8 cellular contexts compared by ENCODE assay signal in genomic region chr18:35580748-35581534, GRCh38. TPM values are rescaled to one million over a fixed set of nuclear protein-coding genes. Genes with fewer than 3 reads are reported as not detected.
DNase-seq lines count a peak whose midpoint lies in the region; ATAC-seq and TF ChIP-seq lines count a peak whose summit lies in the region.

No MANE protein-coding gene starts in this region.

- H3K4me2 ChIP-seq in OCI-LY3 (ENCODE audit: low read length) = peak overlapping the region; percentile 79

- H3K27ac ChIP-seq in OCI-LY3 (ENCODE audit: low read length) (peak overlapping the region; percentile 62), subcutaneous abdominal adipose tissue (ENCODE audit: low read depth, low read length) (peak overlapping the region; percentile 84)

- H3K27me3 Mint-ChIP-seq in natural killer cell treated with Interleukin-12 subunit alpha and Interleukin-12 subunit beta and Interleukin-15 and Interleukin-18, amount 100 ng/mL, for 72 hours = peaks cover 3 to 8% of the 10 kb centered on the region in 2 donors

- H3K27ac Mint-ChIP-seq in natural killer cell treated with Interleukin-12 subunit alpha and Interleukin-12 subunit beta and Interleukin-15 and Interleukin-18, amount 100 ng/mL, for 72 hours = no peak overlapping the region

- peak; percentile 36 for ATAC-seq in HG03103 (IDR thresholded peaks at IDR 0.05; ENCODE audit: low read depth, unreplicated experiment)
- peak; percentile 71 to 78 for ATAC-seq in natural killer cell treated with Interleukin-12 subunit alpha and Interleukin-12 subunit beta and Interleukin-15 and Interleukin-18, amount 100 ng/mL, for 72 hours

- peak overlapping the region; percentile 92 for H3K9ac ChIP-seq in OCI-LY3 (ENCODE audit: low read length)
- peak overlapping the region in 4 of 5 donors; percentile 70 to 83 (median 76) for H3K9ac ChIP-seq in subcutaneous abdominal adipose tissue (ENCODE audit: low read length in 5 of 5)

- peak overlapping the region; percentile 60 for H3K4me3 Mint-ChIP-seq in natural killer cell treated with Interleukin-12 subunit alpha and Interleukin-12 subunit beta and Interleukin-15 and Interleukin-18, amount 100 ng/mL, for 72 hours

- peaks cover 46 to 51% of the 10 kb centered on the region in 2 donors for H3K4me1 Mint-ChIP-seq in natural killer cell treated with Interleukin-12 subunit alpha and Interleukin-12 subunit beta and Interleukin-15 and Interleukin-18, amount 100 ng/mL, for 72 hours (ENCODE audit: low read depth in 2 of 2)

- TF ChIP-seq POLR2A in GM18526 (IDR thresholded peaks at IDR 0.05; ENCODE audit: extremely low read depth, insufficient read length) = peak; percentile 22

- H3K9me3 ChIP-seq in OCI-LY3 (ENCODE audit: insufficient read depth, low read length) (peaks cover 7% of the 10 kb centered on the region; the same call in 1 of the 2 replicates), subcutaneous abdominal adipose tissue (ENCODE audit: control insufficient read depth in 5 of 5, low read length in 5 of 5) (no peaks in the 10 kb centered on the region)

- H3K9me3 Mint-ChIP-seq in natural killer cell treated with Interleukin-12 subunit alpha and Interleukin-12 subunit beta and Interleukin-15 and Interleukin-18, amount 100 ng/mL, for 72 hours = no peaks in the 10 kb centered on the region

- no peak for TF ChIP-seq CTCF in AG09309 (IDR thresholded peaks at IDR 0.05; ENCODE audit: control insufficient read depth, insufficient read depth, low read depth, low read length, missing control alignments)
- no peak for TF ChIP-seq CTCF in OCI-LY3 (IDR thresholded peaks at IDR 0.05; ENCODE audit: low read depth, low read length)

- DNase-seq in AG09309 (ENCODE audit: low read depth) = no peak
- DNase-seq in activated T-helper 1 cell treated with anti-CD3 and anti-CD28 coated beads, Interleukin-2, amount 50 U/mL, for 16 hours (ENCODE audit: low read depth in 1 of 2, low spot score in 1 of 2) = peak; percentile 17 to 30
- peak; percentile 42 for DNase-seq in fibroblast of peridontal ligament (ENCODE audit: extremely low read depth)
- peak; percentile 72 for DNase-seq in natural killer cell treated with Interleukin-12 subunit alpha and Interleukin-12 subunit beta and Interleukin-15 and Interleukin-18, amount 100 ng/mL, for 72 hours (ENCODE audit: low spot score)

- H2AFZ ChIP-seq in OCI-LY3 (ENCODE audit: low read depth, low read length) = peak overlapping the region; percentile 74; the same call in 1 of the 2 replicates

- H4K20me1 ChIP-seq in OCI-LY3 (ENCODE audit: insufficient read depth, low read length) = no peaks in the 10 kb centered on the region; the same call in 1 of the 2 replicates

- H3K4me1 ChIP-seq in OCI-LY3 (ENCODE audit: low read length) (peaks cover 33% of the 10 kb centered on the region), subcutaneous abdominal adipose tissue (ENCODE audit: control insufficient read depth in 5 of 5, insufficient read depth in 5 of 5, low read length in 5 of 5) (peaks cover 0 to 30% (median 26%) of the 10 kb centered on the region in 5 donors)

- H3K36me3 ChIP-seq in OCI-LY3 (replicated peaks; ENCODE audit: low read depth, low read length) (peaks cover 22% of the 10 kb centered on the region), subcutaneous abdominal adipose tissue (ENCODE audit: control insufficient read depth in 5 of 5, insufficient read depth in 5 of 5, low read length in 5 of 5) (no peaks in the 10 kb centered on the region)

- H3K27me3 ChIP-seq in OCI-LY3 (ENCODE audit: low read depth, low read length) (peaks cover 21% of the 10 kb centered on the region), subcutaneous abdominal adipose tissue (ENCODE audit: control insufficient read depth in 5 of 5, insufficient read depth in 4 of 5, low read length in 5 of 5) (no peaks in the 10 kb centered on the region)

- peaks cover 9% of the 10 kb centered on the region for H3K36me3 Mint-ChIP-seq in natural killer cell treated with Interleukin-12 subunit alpha and Interleukin-12 subunit beta and Interleukin-15 and Interleukin-18, amount 100 ng/mL, for 72 hours

- peak overlapping the region; percentile 64 for H3K4me3 ChIP-seq in AG09309 (ENCODE audit: control insufficient read depth, low read depth, low read length)
- peak overlapping the region; percentile 98 for H3K4me3 ChIP-seq in OCI-LY3 (ENCODE audit: low read length)
- H3K4me3 ChIP-seq in subcutaneous abdominal adipose tissue (ENCODE audit: low read depth in 1 of 5, low read length in 5 of 5) = peak overlapping the region; percentile 44 to 81 (median 74)

- peaks cover 42% of the 10 kb centered on the region for H3K79me2 ChIP-seq in OCI-LY3 (ENCODE audit: low read length)

RNA-seq across cellular contexts. Expression of gene GALNT1, which starts 0.6 kb away (rescaled TPM):
- total RNA-seq in natural killer cell treated with Interleukin-12 subunit alpha and Interleukin-12 subunit beta and Interleukin-15 and Interleukin-18, amount 100 ng/mL, for 72 hours = 10 to 100 TPM; 60.2 to 72.7 TPM
